In the genomic region with DNA sequence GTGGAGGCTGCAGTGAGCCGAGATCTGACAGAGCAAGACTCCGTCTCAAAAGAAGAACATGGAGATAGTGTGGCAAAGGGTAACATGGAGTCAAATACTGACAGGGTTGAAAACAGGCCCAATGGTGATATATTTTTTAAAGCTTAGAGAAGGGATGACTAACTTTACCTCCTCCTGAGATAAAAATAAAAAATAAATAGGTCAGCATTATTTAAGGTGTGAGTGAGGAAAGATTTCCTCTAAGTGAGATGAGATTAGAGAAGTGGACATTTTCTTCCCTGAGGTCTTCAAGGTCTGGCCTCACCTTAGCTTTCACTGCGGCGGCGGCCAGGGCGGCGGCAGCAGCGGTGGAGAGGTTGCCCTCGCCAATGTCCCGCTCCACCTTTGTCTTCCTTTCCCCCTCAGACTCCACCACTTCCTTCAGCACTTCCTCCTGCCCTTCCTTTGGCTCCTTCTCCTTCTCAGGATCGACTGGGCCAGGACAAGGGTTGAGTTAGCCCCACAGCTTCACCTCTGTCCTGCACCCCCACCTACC, we compare ENCODE assay signal across 1 cellular context.
TF ChIP-seq lines count a peak whose summit lies in the region.

No MANE protein-coding gene starts in this region.

TF ChIP-seq in HEK293, 187 proteins besides CTCF, POLR2A, EP300 and RAD21:
- TF ChIP-seq PRDM1 (tag by site-specific recombination; IDR thresholded peaks at IDR 0.05) (0 out of 2 replicates have a peak, but pooled peaks have one; percentile 11), ZNF221 (tag by site-specific recombination; IDR thresholded peaks at IDR 0.05; ENCODE audit: borderline replicate concordance) (no peak), ZFHX2 (tag by site-specific recombination; conservative IDR thresholded peaks at IDR 0.05) (no peak), ZFP41 (tag by site-specific recombination; IDR thresholded peaks at IDR 0.05; ENCODE audit: borderline replicate concordance) (no peak), SCRT2 (tag by site-specific recombination; IDR thresholded peaks at IDR 0.05) (no peak)
